In genomic region chr9:127033784-127034183, GRCh38 we compare ENCODE assay signal across 23 cellular contexts.
A peak's percentile ranks its signal among the peaks of the same experiment; 100 is the strongest.
DNase-seq lines count a peak whose midpoint lies in the region; ATAC-seq and TF ChIP-seq lines count a peak whose summit lies in the region.
"Had no signal": no experiment of that assay in that cellular context is flagged by ENCODE, and none has a peak within 500 bp of the region (broad histone marks: within the 10 kb centered on the region; RNA-seq: fewer than 3 reads in every experiment).

No MANE protein-coding gene starts in this region.

- no peak for TF ChIP-seq EP300 in Ishikawa (IDR thresholded peaks at IDR 0.05; ENCODE audit: borderline replicate concordance)

- no peak overlapping the region for H3K4me3 ChIP-seq in cardiac fibroblast (replicated peaks in 1 of 2; ENCODE audit: low read depth in 2 of 2, low read length in 2 of 2)
- H3K4me3 ChIP-seq: breast epithelium, thoracic aorta had no signal

- H3K4me1 Mint-ChIP-seq in osteocyte (ENCODE audit: unreplicated experiment), result peaks cover 13% of the 10 kb centered on the region
- H3K4me1 Mint-ChIP-seq: stimulated activated naive B cell treated with anti-CD40 and anti-IgM and Interleukin-4, amounts not matched to agents 10 μg/mL and 1 μg/mL and 100 μg/mL, for 72 hours had no signal

- ATAC-seq in GM18870 (IDR thresholded peaks at IDR 0.05; ENCODE audit: unreplicated experiment), result no peak
- ATAC-seq: activated naive CD4-positive, alpha-beta T cell treated with anti-CD3 and anti-CD28 coated beads, Interleukin-2, amount 50 U/mL, for 72 hours; stimulated activated naive B cell treated with anti-CD40 and anti-IgM and Interleukin-4, amounts not matched to agents 10 μg/mL and 1 μg/mL and 100 μg/mL, for 72 hours had no signal

- no peak overlapping the region for H3K4me3 Mint-ChIP-seq in osteocyte (ENCODE audit: unreplicated experiment)
- H3K4me3 Mint-ChIP-seq: activated T-helper 1 cell treated with anti-CD3 and anti-CD28 coated beads, Interleukin-12 subunit alpha, Interleukin-12 subunit beta, Interleukin-2, Interleukin-4 antibody, amounts not matched to agents 30 ng/mL and 10 ng/mL and 1 ng/mL, durations not matched to agents 14 hours and 24 hours and 36 hours; CD4-positive, alpha-beta T cell; nephron; stimulated activated naive B cell treated with anti-CD40 and anti-IgM and Interleukin-4, amounts not matched to agents 10 μg/mL and 1 μg/mL and 100 μg/mL, for 72 hours had no signal

- TF ChIP-seq CTCF in cardiac fibroblast (IDR thresholded peaks at IDR 0.05; ENCODE audit: low read depth, low read length) (no peak), osteocyte (IDR thresholded peaks at IDR 0.05) (no peak)

- no peak for TF ChIP-seq RAD21 in Ishikawa (IDR thresholded peaks at IDR 0.05; ENCODE audit: low read depth)

- H3K9me3 Mint-ChIP-seq in osteocyte (ENCODE audit: unreplicated experiment), result no peaks in the 10 kb centered on the region
- H3K9me3 Mint-ChIP-seq: activated naive CD4-positive, alpha-beta T cell treated with anti-CD3 and anti-CD28 coated beads, Interleukin-2, amount 50 U/mL, for 72 hours; activated T-helper 1 cell treated with anti-CD3 and anti-CD28 coated beads, Interleukin-12 subunit alpha, Interleukin-12 subunit beta, Interleukin-2, Interleukin-4 antibody, amounts not matched to agents 30 ng/mL and 10 ng/mL and 1 ng/mL, durations not matched to agents 14 hours and 24 hours and 36 hours; CD4-positive, alpha-beta T cell; nephron; stimulated activated naive B cell treated with anti-CD40 and anti-IgM and Interleukin-4, amounts not matched to agents 10 μg/mL and 1 μg/mL and 100 μg/mL, for 72 hours had no signal

- no peak overlapping the region for H3K27ac Mint-ChIP-seq in osteocyte (ENCODE audit: unreplicated experiment)
- H3K27ac Mint-ChIP-seq: activated naive CD4-positive, alpha-beta T cell treated with anti-CD3 and anti-CD28 coated beads, Interleukin-2, amount 50 U/mL, for 72 hours; activated T-helper 1 cell treated with anti-CD3 and anti-CD28 coated beads, Interleukin-12 subunit alpha, Interleukin-12 subunit beta, Interleukin-2, Interleukin-4 antibody, amounts not matched to agents 30 ng/mL and 10 ng/mL and 1 ng/mL, durations not matched to agents 14 hours and 24 hours and 36 hours; CD4-positive, alpha-beta T cell; nephron; stimulated activated naive B cell treated with anti-CD40 and anti-IgM and Interleukin-4, amounts not matched to agents 10 μg/mL and 1 μg/mL and 100 μg/mL, for 72 hours had no signal

- DNase-seq in EH (ENCODE audit: low read depth) (peak; percentile 60), cardiac fibroblast (ENCODE audit: low read depth in 2 of 2) (peak; percentile 56 to 72), islet precursor cell (peak; percentile 34), germinal center (ENCODE audit: low spot score) (no peak), osteocyte (ENCODE audit: extremely low spot score, unreplicated experiment) (no peak), Ammon's horn (ENCODE audit: low spot score) (no peak)
- DNase-seq: CD4-positive, alpha-beta T cell; cortex of kidney; DMS53; GOT3; mesendoderm; NCI-H1105; NCI-H2107; NCI-H524 treated with DMSO at 0.1 percent for 48 hours; stimulated activated CD4-positive, alpha-beta T cell treated with anti-CD3 and anti-CD28 coated beads, Interleukin-1b, Interleukin-23, amount 100 ng/mL, for 48 hours; stimulated activated naive B cell treated with anti-CD40 and anti-IgM and Interleukin-4, amounts not matched to agents 10 μg/mL and 1 μg/mL and 100 μg/mL, for 72 hours had no signal

- H3K36me3 Mint-ChIP-seq in osteocyte (ENCODE audit: unreplicated experiment), result no peaks in the 10 kb centered on the region
- H3K36me3 Mint-ChIP-seq: activated naive CD4-positive, alpha-beta T cell treated with anti-CD3 and anti-CD28 coated beads, Interleukin-2, amount 50 U/mL, for 72 hours had no signal

- no peaks in the 10 kb centered on the region for H3K27me3 Mint-ChIP-seq in osteocyte (ENCODE audit: unreplicated experiment)
- H3K27me3 Mint-ChIP-seq: CD4-positive, alpha-beta T cell; stimulated activated naive B cell treated with anti-CD40 and anti-IgM and Interleukin-4, amounts not matched to agents 10 μg/mL and 1 μg/mL and 100 μg/mL, for 72 hours had no signal

TF ChIP-seq in Ishikawa, 13 proteins besides CTCF, POLR2A, EP300 and RAD21:
- TF ChIP-seq CREB1 (IDR thresholded peaks at IDR 0.05; ENCODE audit: low read depth) (0 out of 2 replicates have a peak, but pooled peaks have one; percentile 31), TEAD4 (IDR thresholded peaks at IDR 0.05) (no peak)

Comparison
In these comparisons a context has a peak if more than half of its experiments do, and no peak if none do; other contexts are left out.
1. DNase-seq: peak in EH (single experiment), cardiac fibroblast (2 of 2) and islet precursor cell (single experiment); none in germinal center (single experiment), osteocyte (single experiment) and Ammon's horn (single experiment).